ENCODE assay signal across 1 cellular context in the genomic region with DNA sequence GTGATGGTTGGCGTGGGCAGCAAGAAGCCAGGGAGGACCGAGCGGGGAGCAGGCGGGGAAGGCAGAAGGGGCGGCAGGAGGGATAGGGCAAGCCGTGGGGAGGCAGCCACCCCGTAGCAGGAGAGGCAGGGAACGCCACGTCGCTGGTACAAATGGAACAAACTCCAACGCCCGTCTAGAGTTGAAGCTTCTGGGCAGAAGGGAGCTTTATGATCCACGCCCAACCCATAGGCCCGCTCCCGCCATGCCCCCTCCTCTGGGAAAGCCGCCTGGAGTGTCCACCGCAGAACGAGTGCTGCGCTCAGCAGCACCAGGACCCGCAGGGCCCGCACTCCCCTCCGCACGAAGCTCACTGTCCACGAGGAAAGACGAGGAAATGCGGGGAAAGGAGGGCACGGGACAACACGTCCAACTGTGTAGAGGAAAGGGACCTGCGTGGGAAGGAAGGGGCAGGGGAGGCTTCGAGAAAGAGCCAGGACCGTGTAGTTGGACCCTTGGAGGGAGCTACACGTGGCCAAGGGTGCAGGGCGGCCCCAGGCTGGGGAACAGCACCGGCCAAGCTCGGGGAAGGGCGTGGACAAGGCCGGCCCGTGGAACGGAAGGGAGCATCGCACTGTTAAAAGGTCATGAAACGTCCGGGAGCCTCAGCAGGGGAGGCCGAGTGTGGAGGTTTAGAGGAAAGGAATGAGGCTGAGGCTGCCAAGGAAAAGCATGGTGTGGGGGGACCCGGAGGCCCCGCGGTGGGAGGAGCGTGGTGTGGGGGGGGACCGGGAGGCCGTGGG.
TF ChIP-seq lines count a peak whose summit lies in the region.

No MANE protein-coding gene starts in this region.

TF ChIP-seq in WTC11, 78 proteins besides CTCF, POLR2A, EP300 and RAD21 (continued from another document):
- TF ChIP-seq ZNF512 (CRISPR knock-in tag; IDR thresholded peaks at IDR 0.05; ENCODE audit: borderline replicate concordance), result no peak
